ENCODE assay signal across 12 cellular contexts in genomic region chr6:150012846-150013797, GRCh38. TPM values are rescaled to one million over a fixed set of nuclear protein-coding genes. Genes with fewer than 3 reads are reported as not detected.
DNase-seq lines count a peak whose midpoint lies in the region; ATAC-seq, FAIRE-seq and TF ChIP-seq lines count a peak whose summit lies in the region.
"Not testable (repeated sequence)": the region's sequence is repeated elsewhere in the genome, so short reads cannot be mapped to it uniquely, and the experiment has no call there.
"Had no signal": no experiment of that assay in that cellular context is flagged by ENCODE, and none has a peak within 500 bp of the region (broad histone marks: within the 10 kb centered on the region; RNA-seq: fewer than 3 reads in every experiment).

No MANE protein-coding gene starts in this region.

- CTCF ChIA-PET in activated CD4-positive, alpha-beta memory T cell treated with anti-CD3 and anti-CD28 coated beads for 36 hours (lab: Charles Lee): not testable (repeated sequence)
- CTCF ChIA-PET in K562 (lab: Yijun Ruan, JAX; ENCODE audit: low intra/inter-chr PET ratio): interaction anchor here (1.9 kb wide), 1 partner anchor 79 kb away, joined by 4 read pairs; no protein-coding TSS in a partner anchor

- not testable (repeated sequence) for H3K36me3 Mint-ChIP-seq in activated CD4-positive, alpha-beta memory T cell treated with anti-CD3 and anti-CD28 coated beads for 36 hours; endodermal cell (ENCODE audit: low read depth); stimulated activated naive B cell treated with anti-CD40 and anti-IgM and Interleukin-4, amounts not matched to agents 10 μg/mL and 1 μg/mL and 100 μg/mL, for 72 hours

- H3K9me3 ChIP-seq in K562 (replicated peaks; ENCODE audit: control insufficient read depth, insufficient read depth, low read depth, low read length); endodermal cell (ENCODE audit: control insufficient read depth, low read length): not testable (repeated sequence)

- not testable (repeated sequence) for BruUV-seq in K562 (replicated peaks; lab: Mats Ljungman, UMichigan)

- TF ChIP-seq RAD21 in K562 (CRISPR knock-in tag; conservative IDR thresholded peaks at IDR 0.05 in 1 of 2, IDR thresholded peaks at IDR 0.05 in 1 of 2): not testable (repeated sequence)

- POLR2A ChIA-PET in activated CD4-positive, alpha-beta memory T cell treated with anti-CD3 and anti-CD28 coated beads for 36 hours (lab: Charles Lee): not testable (repeated sequence)
- POLR2A ChIA-PET in K562 (lab: Yijun Ruan, JAX): interaction anchor here (0.7 to 1.1 kb wide), 2 partner anchors 44 to 71 kb away, joined by 3 read pairs; no protein-coding TSS in a partner anchor

- not testable (repeated sequence) for H3K9ac ChIP-seq in K562 (ENCODE audit: insufficient read depth in 1 of 2, low read depth in 2 of 2, low read length in 2 of 2); endodermal cell (ENCODE audit: extremely low read depth, low read length, poor library complexity, severe bottlenecking)

- not testable (repeated sequence) for H3K27me3 ChIP-seq in K562 (ENCODE audit: control insufficient read depth in 2 of 2, insufficient read depth in 2 of 2, low read length in 2 of 2)
- peaks cover 100% of the 10 kb centered on the region for H3K27me3 ChIP-seq in endodermal cell (ENCODE audit: control insufficient read depth, insufficient read depth, low read length, poor library complexity, severe bottlenecking)

- H3K79me2 ChIP-seq in K562 (ENCODE audit: control insufficient read depth, insufficient read depth, low read length): not testable (repeated sequence)

- not testable (repeated sequence) for TF ChIP-seq POLR2A in K562 (conservative IDR thresholded peaks at IDR 0.05)

- in situ Hi-C loops in K562 (cut with MboI): not testable (repeated sequence)

- peak; percentile 8 for DNase-seq in activated CD4-positive, alpha-beta memory T cell treated with anti-CD3 and anti-CD28 coated beads for 36 hours
- DNase-seq in activated T-cell treated with anti-CD3 and anti-CD28 coated beads, Interleukin-2, amount 50 U/mL, for 48 hours: peak; percentile 11 to 13
- not testable (repeated sequence) for DNase-seq in K562 (ENCODE audit: extremely low read depth in 1 of 4, low spot score in 3 of 4); stimulated activated naive B cell treated with anti-CD40 and anti-IgM and Interleukin-4, amounts not matched to agents 10 μg/mL and 1 μg/mL and 100 μg/mL, for 72 hours
- DNase-seq in endodermal cell (peak; percentile 24), left lobe of liver (ENCODE audit: low spot score) (peak; percentile 28)

- not testable (repeated sequence) for H3K27ac ChIP-seq in K562 (ENCODE audit: extremely low read depth, low read depth, low read length); endodermal cell (ENCODE audit: low read depth, low read length)

- peaks cover 81% of the 10 kb centered on the region for H3K27me3 Mint-ChIP-seq in activated CD4-positive, alpha-beta memory T cell treated with anti-CD3 and anti-CD28 coated beads for 36 hours
- H3K27me3 Mint-ChIP-seq in endodermal cell (ENCODE audit: insufficient read depth): peaks cover 97% of the 10 kb centered on the region
- peaks cover 69 to 73% of the 10 kb centered on the region in 2 donors for H3K27me3 Mint-ChIP-seq in stimulated activated naive B cell treated with anti-CD40 and anti-IgM and Interleukin-4, amounts not matched to agents 10 μg/mL and 1 μg/mL and 100 μg/mL, for 72 hours

- not testable (repeated sequence) for H3K4me3 Mint-ChIP-seq in activated CD4-positive, alpha-beta memory T cell treated with anti-CD3 and anti-CD28 coated beads for 36 hours; endodermal cell; stimulated activated naive B cell treated with anti-CD40 and anti-IgM and Interleukin-4, amounts not matched to agents 10 μg/mL and 1 μg/mL and 100 μg/mL, for 72 hours

- FAIRE-seq in K562 (lab: Jason Lieb, UNC): not testable (repeated sequence)

- H4K20me1 ChIP-seq in K562 (replicated peaks; ENCODE audit: control insufficient read depth, insufficient read depth, low read length): not testable (repeated sequence)

- H3K36me3 ChIP-seq in K562 (ENCODE audit: control insufficient read depth, insufficient read depth, low read length); endodermal cell (ENCODE audit: control insufficient read depth, insufficient read depth, low read length): not testable (repeated sequence)

- H3K4me3 ChIP-seq in K562; endodermal cell (ENCODE audit: low read length): not testable (repeated sequence)

- peaks cover 30% of the 10 kb centered on the region for H3K4me1 Mint-ChIP-seq in activated CD4-positive, alpha-beta memory T cell treated with anti-CD3 and anti-CD28 coated beads for 36 hours (ENCODE audit: low read depth)
- H3K4me1 Mint-ChIP-seq in endodermal cell: not testable (repeated sequence)
- peaks cover 24 to 29% of the 10 kb centered on the region in 2 donors for H3K4me1 Mint-ChIP-seq in stimulated activated naive B cell treated with anti-CD40 and anti-IgM and Interleukin-4, amounts not matched to agents 10 μg/mL and 1 μg/mL and 100 μg/mL, for 72 hours

- TF ChIP-seq EP300 in K562 (IDR thresholded peaks at IDR 0.05; ENCODE audit: low read length): not testable (repeated sequence)

- not testable (repeated sequence) for H3K27ac Mint-ChIP-seq in activated CD4-positive, alpha-beta memory T cell treated with anti-CD3 and anti-CD28 coated beads for 36 hours; endodermal cell
- peak overlapping the region; percentile 38 for H3K27ac Mint-ChIP-seq in stimulated activated naive B cell treated with anti-CD40 and anti-IgM and Interleukin-4, amounts not matched to agents 10 μg/mL and 1 μg/mL and 100 μg/mL, for 72 hours

- H3K4me1 ChIP-seq in K562 (replicated peaks in 1 of 2; ENCODE audit: control insufficient read depth in 2 of 2, insufficient read depth in 2 of 2, low read length in 2 of 2): peaks cover 24 to 27% of the 10 kb centered on the region in 2 experiments
- H3K4me1 ChIP-seq in endodermal cell (ENCODE audit: control insufficient read depth, insufficient read depth, low read length): not testable (repeated sequence)

- H3K4me2 ChIP-seq in K562 (ENCODE audit: insufficient read depth, low read length): not testable (repeated sequence)

- 9% methylated on average over 8 of the region's 8 CpGs for WGBS in K562 (ENCODE audit: insufficient coverage, low coverage, missing lambda C conversion rate)
- 44 to 47% methylated on average over 5 to 8 of the region's 8 CpGs for WGBS in endodermal cell (ENCODE audit: insufficient coverage in 1 of 2, insufficient read length in 1 of 2), 2 experiments

- H2AFZ ChIP-seq in K562 (ENCODE audit: low read depth, low read length): not testable (repeated sequence)

- H3K9me3 Mint-ChIP-seq in activated CD4-positive, alpha-beta memory T cell treated with anti-CD3 and anti-CD28 coated beads for 36 hours; endodermal cell; stimulated activated naive B cell treated with anti-CD40 and anti-IgM and Interleukin-4, amounts not matched to agents 10 μg/mL and 1 μg/mL and 100 μg/mL, for 72 hours: not testable (repeated sequence)

- not testable (repeated sequence) for ATAC-seq in K562; left lobe of liver; stimulated activated naive B cell treated with anti-CD40 and anti-IgM and Interleukin-4, amounts not matched to agents 10 μg/mL and 1 μg/mL and 100 μg/mL, for 72 hours (replicated peaks)

- H3K9me1 ChIP-seq in K562 (ENCODE audit: control insufficient read depth, insufficient read depth, low read length): not testable (repeated sequence)

- TF ChIP-seq CTCF in K562 (IDR thresholded peaks at IDR 0.05 in 2 of 3, conservative IDR thresholded peaks at IDR 0.05 in 1 of 3; ENCODE audit: insufficient read depth in 2 of 3, low read depth in 1 of 3, low read length in 3 of 3); endodermal cell (conservative IDR thresholded peaks at IDR 0.05): not testable (repeated sequence)

- intact Hi-C loops in activated CD4-positive, alpha-beta memory T cell treated with anti-CD3 and anti-CD28 coated beads for 36 hours (cut with micrococcal nuclease): loop anchor here (10.0 kb wide), 1 partner anchor 168 kb away; no protein-coding TSS in a partner anchor
- intact Hi-C loops in K562 (cut with micrococcal nuclease): not testable (repeated sequence)

RNA-seq across cellular contexts. Expression of gene RAET1L, which starts 12.2 kb away (rescaled TPM):
- total RNA-seq in activated CD4-positive, alpha-beta memory T cell treated with anti-CD3 and anti-CD28 coated beads for 36 hours: not detected
- total RNA-seq in K562 (2011; cell fraction: chromatin; rRNA removed; ENCODE audit: low replicate concordance): not detected in 2 replicates
- not detected in 2 replicates for total RNA-seq in K562 (2011; cell fraction: nucleolus; rRNA removed)
- total RNA-seq in K562 (2011; cell fraction: nucleoplasm; rRNA removed): not detected in 2 replicates
- total RNA-seq in K562 (2014; rRNA removed) (not detected in 2 replicates), K562 (2014; rRNA removed; fragmentation: Illumina TruSeq; extraction: Trizol) (not detected in 2 replicates), K562 (2015; rRNA removed; fragmentation: Illumina TruSeq; extraction: Trizol) (not detected in 2 replicates), K562 (2021) (not detected in 2 replicates), endodermal cell (not detected), left lobe of liver (not detected)
- polyA plus RNA-seq in K562 (2011; rRNA removed) (not detected in 2 replicates), K562 (2014; fragmentation: Illumina TruSeq; extraction: Trizol) (not detected in 2 replicates), K562 (2014; fragmentation: Nextera tagmentation; extraction: Ambion mirVana) (not detected), K562 (2014; rRNA removed) (not detected in 2 replicates)
- not detected in 2 replicates for polyA plus RNA-seq in K562 (2011; cell fraction: cytosol; rRNA removed)
- polyA plus RNA-seq in K562 (2011; cell fraction: nucleus; rRNA removed): not detected in 2 replicates
- polyA plus RNA-seq in K562 (2012): not detected in 2 replicates
- polyA minus RNA-seq in K562 (2011; rRNA and poly(A)+ RNA removed): not detected in 2 replicates
- polyA minus RNA-seq in K562 (2011; cell fraction: cytosol; rRNA and poly(A)+ RNA removed): not detected in 2 replicates
- not detected in 2 replicates for polyA minus RNA-seq in K562 (2011; cell fraction: nucleus; rRNA and poly(A)+ RNA removed)
- polyA plus RNA-seq in endodermal cell (2013, experiment 1 of 2): not detected
- not detected for polyA plus RNA-seq in endodermal cell (2013, experiment 2 of 2)
- total RNA-seq: CD4-positive, alpha-beta T cell; CD8-positive, alpha-beta memory T cell; GM12878; GM23248; HFFc6 had no signal
- polyA plus RNA-seq: CD14-positive monocyte; CD8-positive, alpha-beta memory T cell; GM12878; GM23248 had no signal

RNA-seq across cellular contexts. Expression of gene ULBP1, which starts 49.4 kb away (rescaled TPM):
- 1 to 10 TPM; 1.8 to 2.2 TPM for total RNA-seq in activated CD4-positive, alpha-beta memory T cell treated with anti-CD3 and anti-CD28 coated beads for 36 hours
- 2.2 and 5.9 TPM in 2 replicates for total RNA-seq in K562 (2011; cell fraction: chromatin; rRNA removed; ENCODE audit: low replicate concordance)
- 1.8 and 2.1 TPM in 2 replicates for total RNA-seq in K562 (2011; cell fraction: nucleolus; rRNA removed)
- total RNA-seq in K562 (2011; cell fraction: nucleoplasm; rRNA removed): 2.8 and 3.3 TPM in 2 replicates
- total RNA-seq in K562 (2014; rRNA removed) (1.5 and 1.8 TPM in 2 replicates), K562 (2014; rRNA removed; fragmentation: Illumina TruSeq; extraction: Trizol) (2.5 and 3.4 TPM in 2 replicates), K562 (2015; rRNA removed; fragmentation: Illumina TruSeq; extraction: Trizol) (0.26 and 0.33 TPM in 2 replicates), K562 (2021) (2.7 and 3.5 TPM in 2 replicates), endodermal cell (under 1 TPM; 0.31 to 0.55 TPM), left lobe of liver (0.08 TPM)
- polyA plus RNA-seq in K562 (2011; rRNA removed) (1.1 and 1.3 TPM in 2 replicates), K562 (2014; fragmentation: Illumina TruSeq; extraction: Trizol) (4.9 and 6.0 TPM in 2 replicates), K562 (2014; fragmentation: Nextera tagmentation; extraction: Ambion mirVana) (1 to 10 TPM; 1.2 to 2.5 TPM), K562 (2014; rRNA removed) (2.7 and 3.3 TPM in 2 replicates)
- polyA plus RNA-seq in K562 (2011; cell fraction: cytosol; rRNA removed): 0.40 and 0.91 TPM in 2 replicates
- polyA plus RNA-seq in K562 (2011; cell fraction: nucleus; rRNA removed): 1.0 and 1.5 TPM in 2 replicates
- polyA plus RNA-seq in K562 (2012): 1.3 and 14.7 TPM in 2 replicates
- polyA minus RNA-seq in K562 (2011; rRNA and poly(A)+ RNA removed): 0.67 and 0.99 TPM in 2 replicates
- polyA minus RNA-seq in K562 (2011; cell fraction: cytosol; rRNA and poly(A)+ RNA removed): 0.38 TPM in 1 of 2 replicates, not detected in the other
- 0.81 and 1.4 TPM in 2 replicates for polyA minus RNA-seq in K562 (2011; cell fraction: nucleus; rRNA and poly(A)+ RNA removed)
- 4.0 TPM for polyA plus RNA-seq in endodermal cell (2013, experiment 1 of 2)
- polyA plus RNA-seq in endodermal cell (2013, experiment 2 of 2): 2.5 TPM
- total RNA-seq: GM12878 had no signal
- polyA plus RNA-seq: CD8-positive, alpha-beta memory T cell had no signal

RNA-seq across cellular contexts. Expression of gene ULBP3, which starts 55.8 kb away (rescaled TPM):
- total RNA-seq in activated CD4-positive, alpha-beta memory T cell treated with anti-CD3 and anti-CD28 coated beads for 36 hours: under 1 TPM in 1 of 2 experiments, not detected in 1; 0.61 TPM
- total RNA-seq in K562 (2011; cell fraction: chromatin; rRNA removed; ENCODE audit: low replicate concordance): not detected in 2 replicates
- not detected in 2 replicates for total RNA-seq in K562 (2011; cell fraction: nucleolus; rRNA removed)
- not detected in 2 replicates for total RNA-seq in K562 (2011; cell fraction: nucleoplasm; rRNA removed)
- total RNA-seq in K562 (2014; rRNA removed) (0.57 TPM in 1 of 2 replicates, not detected in the other), K562 (2014; rRNA removed; fragmentation: Illumina TruSeq; extraction: Trizol) (not detected in 2 replicates), K562 (2015; rRNA removed; fragmentation: Illumina TruSeq; extraction: Trizol) (0.23 TPM in 1 of 2 replicates, not detected in the other), K562 (2021) (0.38 TPM in 1 of 2 replicates, not detected in the other), endodermal cell (1 to 10 TPM; 4.4 to 5.4 TPM), left lobe of liver (0.35 TPM)
- polyA plus RNA-seq in K562 (2011; rRNA removed) (0.25 TPM in 1 of 2 replicates, not detected in the other), K562 (2014; fragmentation: Illumina TruSeq; extraction: Trizol) (not detected in 2 replicates), K562 (2014; fragmentation: Nextera tagmentation; extraction: Ambion mirVana) (not detected), K562 (2014; rRNA removed) (0.33 TPM in 1 of 2 replicates, not detected in the other)
- not detected in 2 replicates for polyA plus RNA-seq in K562 (2011; cell fraction: cytosol; rRNA removed)
- not detected in 2 replicates for polyA plus RNA-seq in K562 (2011; cell fraction: nucleus; rRNA removed)
- polyA plus RNA-seq in K562 (2012): 0.12 and 0.14 TPM in 2 replicates
- 0.53 TPM in 1 of 2 replicates, not detected in the other for polyA minus RNA-seq in K562 (2011; rRNA and poly(A)+ RNA removed)
- not detected in 2 replicates for polyA minus RNA-seq in K562 (2011; cell fraction: cytosol; rRNA and poly(A)+ RNA removed)
- not detected in 2 replicates for polyA minus RNA-seq in K562 (2011; cell fraction: nucleus; rRNA and poly(A)+ RNA removed)
- 13.8 TPM for polyA plus RNA-seq in endodermal cell (2013, experiment 1 of 2)
- polyA plus RNA-seq in endodermal cell (2013, experiment 2 of 2): 14.7 TPM
- total RNA-seq: GM12878 had no signal
- polyA plus RNA-seq: CD14-positive monocyte had no signal
